ENCODE assay signal across 17 cellular contexts in the genomic region with DNA sequence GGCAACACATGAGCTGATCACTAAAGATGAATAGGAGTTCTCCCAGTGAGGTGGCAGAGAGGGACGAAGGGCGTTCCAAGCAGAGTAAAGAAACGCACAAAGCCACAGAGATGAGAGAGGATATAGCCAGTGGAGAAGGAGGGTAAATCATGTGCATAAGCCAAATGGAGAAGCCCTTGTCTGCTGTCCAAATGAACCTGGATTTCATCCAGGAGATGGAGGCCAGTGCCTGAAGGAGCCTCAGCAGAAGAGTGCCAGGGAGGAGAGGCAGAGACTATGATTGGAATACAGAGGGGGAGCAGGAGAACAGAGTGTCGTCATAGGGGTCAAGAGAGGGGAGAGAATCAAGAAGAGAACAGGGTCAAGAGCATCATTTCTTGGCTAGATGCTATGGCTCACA. TPM values are rescaled to one million over a fixed set of nuclear protein-coding genes. Genes with fewer than 3 reads are reported as not detected.
DNase-seq lines count a peak whose midpoint lies in the region; ATAC-seq and TF ChIP-seq lines count a peak whose summit lies in the region.
"Had no signal": no experiment of that assay in that cellular context is flagged by ENCODE, and none has a peak within 500 bp of the region (broad histone marks: within the 10 kb centered on the region; RNA-seq: fewer than 3 reads in every experiment).

No MANE protein-coding gene starts in this region.

- H3K9me3 Mint-ChIP-seq in T-helper 2 cell treated with Interferon-gamma antibody and Interleukin-4, amounts not matched to agents 5 μg/mL and 100 μg/mL, for 36 hours: no peaks in the 10 kb centered on the region
- peaks cover 9 to 13% (median 12%) of the 10 kb centered on the region in 7 donors for H3K9me3 Mint-ChIP-seq in CD14-positive monocyte
- H3K9me3 Mint-ChIP-seq: H9 had no signal

- no peaks in the 10 kb centered on the region for H3K4me1 Mint-ChIP-seq in T-helper 2 cell treated with Interferon-gamma antibody and Interleukin-4, amounts not matched to agents 5 μg/mL and 100 μg/mL, for 36 hours (ENCODE audit: low read depth)
- H3K4me1 Mint-ChIP-seq in CD14-positive monocyte: peaks cover 8% of the 10 kb centered on the region

- H4K91ac ChIP-seq in IMR-90 (ENCODE audit: insufficient read depth, low read depth, low read length) (no peak overlapping the region; the same call in 1 of the 2 replicates), trophoblast cell (ENCODE audit: low read depth, low read length) (no peak overlapping the region)

- no peak overlapping the region for H3K4me3 Mint-ChIP-seq in T-helper 2 cell treated with Interferon-gamma antibody and Interleukin-4, amounts not matched to agents 5 μg/mL and 100 μg/mL, for 36 hours
- H3K4me3 Mint-ChIP-seq in CD14-positive monocyte: no peak overlapping the region
- H3K4me3 Mint-ChIP-seq: CD8-positive, alpha-beta T cell; H9 had no signal

- no peak for ATAC-seq in IMR-90 (ENCODE audit: low read depth)
- ATAC-seq: CD8-positive, alpha-beta T cell had no signal

- H3K27ac ChIP-seq in IMR-90 (ENCODE audit: insufficient read depth, low read length) (no peak overlapping the region), trophoblast cell (ENCODE audit: low read depth, low read length) (no peak overlapping the region)
- H3K27ac ChIP-seq: C4-2B had no signal

- dilution Hi-C loops in IMR-90 (cut with HindIII; ENCODE audit: low sequenced_read_pairs, unreplicated experiment): no loop called here

- TF ChIP-seq RAD21 in IMR-90 (IDR thresholded peaks at IDR 0.05; ENCODE audit: low read length): no peak

- H3K4me3 ChIP-seq in IMR-90 (ENCODE audit: insufficient read depth, low read depth, low read length) (no peak overlapping the region), trophoblast cell (ENCODE audit: low read depth, low read length) (no peak overlapping the region)

- peaks cover 18% of the 10 kb centered on the region; the same call in 1 of the 2 replicates for H3K9me1 ChIP-seq in IMR-90 (ENCODE audit: insufficient read depth, low read length)

- no TSS peak for BruUV-seq in IMR-90 (replicated peaks; lab: Mats Ljungman, UMichigan)

- POLR2A ChIA-PET in IMR-90 (lab: Charles Lee; ENCODE audit: unreplicated experiment): no interaction called here

- H3K27me3 ChIP-seq in IMR-90 (ENCODE audit: control insufficient read depth, insufficient read depth, low read length) (no peaks in the 10 kb centered on the region), trophoblast cell (ENCODE audit: insufficient read depth, low read length) (no peaks in the 10 kb centered on the region)
- H3K27me3 ChIP-seq: BE2C had no signal

- H3K9me3 ChIP-seq in IMR-90 (ENCODE audit: control insufficient read depth, insufficient read depth, low read length) (no peaks in the 10 kb centered on the region), trophoblast cell (ENCODE audit: insufficient read depth, low read depth, low read length) (peaks cover 3% of the 10 kb centered on the region)
- H3K9me3 ChIP-seq: BE2C had no signal

- TF ChIP-seq POLR2A in IMR-90 (IDR thresholded peaks at IDR 0.05; ENCODE audit: low read depth, low read length): no peak

- in situ Hi-C loops in G401 (cut with HindIII; ENCODE audit: low sequenced_read_pairs) (no loop called here), IMR-90 (cut with MboI; ENCODE audit: low sequenced_read_pairs) (no loop called here)

- H3K23ac ChIP-seq in IMR-90 (ENCODE audit: low read depth, low read length) (no peak overlapping the region), trophoblast cell (ENCODE audit: low read length) (no peak overlapping the region)

- H3K27ac Mint-ChIP-seq in T-helper 2 cell treated with Interferon-gamma antibody and Interleukin-4, amounts not matched to agents 5 μg/mL and 100 μg/mL, for 36 hours: no peak overlapping the region
- peak overlapping the region in 1 of 7 donors; percentile 68 for H3K27ac Mint-ChIP-seq in CD14-positive monocyte
- H3K27ac Mint-ChIP-seq: CD8-positive, alpha-beta T cell; H9 had no signal

- peak overlapping the region; percentile 25 for H2BK12ac ChIP-seq in trophoblast cell (ENCODE audit: low read length)

- TF ChIP-seq CTCF in IMR-90 (conservative IDR thresholded peaks at IDR 0.05; ENCODE audit: low read depth, low read length) (no peak), CD14-positive monocyte (IDR thresholded peaks at IDR 0.05) (no peak)

- H3K4me1 ChIP-seq in IMR-90 (ENCODE audit: control insufficient read depth, insufficient read depth, low read length): peaks cover 26% of the 10 kb centered on the region
- H3K4me1 ChIP-seq in trophoblast cell (ENCODE audit: control insufficient read depth in 1 of 2, insufficient read depth in 2 of 2, low read length in 2 of 2): peaks cover 5 to 19% of the 10 kb centered on the region in 2 experiments

- H2BK20ac ChIP-seq in IMR-90 (ENCODE audit: low read depth, low read length): peak overlapping the region; percentile 33; the same call in 1 of the 2 replicates

- H3K79me1 ChIP-seq in IMR-90 (ENCODE audit: low read depth in 1 of 2, low read length in 2 of 2) (peaks cover 0 to 11% of the 10 kb centered on the region in 2 experiments; a peak in 3 of 4 replicates), trophoblast cell (ENCODE audit: low read length) (peaks cover 11% of the 10 kb centered on the region)

- H3K4ac ChIP-seq in IMR-90 (ENCODE audit: low read depth, low read length): 0 out of 2 replicates have a peak overlapping the region, but pooled peaks have one; percentile 24
- no peak overlapping the region for H3K4ac ChIP-seq in trophoblast cell (ENCODE audit: low read depth, low read length)

- no peak overlapping the region for H4K12ac ChIP-seq in trophoblast cell (ENCODE audit: low read depth, low read length)

- no peak overlapping the region for H2AFZ ChIP-seq in IMR-90 (replicated peaks; ENCODE audit: low read length, poor library complexity)
- H2AFZ ChIP-seq in trophoblast cell (ENCODE audit: insufficient read depth, low read length, poor library complexity): no peak overlapping the region

- H3K27me3 Mint-ChIP-seq in T-helper 2 cell treated with Interferon-gamma antibody and Interleukin-4, amounts not matched to agents 5 μg/mL and 100 μg/mL, for 36 hours (ENCODE audit: low read depth): peaks cover 14% of the 10 kb centered on the region
- H3K27me3 Mint-ChIP-seq in CD14-positive monocyte (ENCODE audit: low read depth in 3 of 3): peaks cover 1 to 6% (median 2%) of the 10 kb centered on the region in 3 donors

- H3K14ac ChIP-seq in IMR-90 (replicated peaks; ENCODE audit: low read depth, low read length) (no peak overlapping the region), trophoblast cell (ENCODE audit: low read length) (no peak overlapping the region)

- H2AK5ac ChIP-seq in IMR-90 (ENCODE audit: low read depth, low read length) (peak overlapping the region; percentile 77), trophoblast cell (ENCODE audit: low read length) (peak overlapping the region; percentile 24)

- CTCF ChIA-PET in IMR-90 (lab: Yijun Ruan, JAX): interaction anchor here (0.7 kb wide), 1 partner anchor 31 kb away, joined by 3 read pairs; no protein-coding TSS in a partner anchor

- DNase-seq in G401 (ENCODE audit: low spot score): peak; percentile 82
- DNase-seq in IMR-90: no peak
- peak; percentile 76 for DNase-seq in cerebellar cortex (ENCODE audit: low spot score)
- no peak for DNase-seq in trophoblast cell
- no peak for DNase-seq in epidermal melanocyte (ENCODE audit: insufficient read length, low spot score)
- DNase-seq in T-helper 2 cell treated with Interferon-gamma antibody and Interleukin-4, amounts not matched to agents 5 μg/mL and 100 μg/mL, for 36 hours (ENCODE audit: low spot score): no peak
- no peak for DNase-seq in CD14-positive monocyte (ENCODE audit: low spot score)
- DNase-seq: BE2C; CD8-positive, alpha-beta T cell; COR-L47; DMS153; DMS79 treated with DMSO at 0.1 percent for 48 hours; EL; GDM1; GOT3; H9 had no signal

- H3K36me3 ChIP-seq in IMR-90 (ENCODE audit: control insufficient read depth, insufficient read depth, low read length) (no peaks in the 10 kb centered on the region), trophoblast cell (ENCODE audit: control insufficient read depth in 1 of 2, insufficient read depth in 2 of 2, low read length in 2 of 2) (no peaks in the 10 kb centered on the region)
- H3K36me3 ChIP-seq: BE2C had no signal

- H2BK15ac ChIP-seq in IMR-90 (ENCODE audit: low read depth, low read length): peak overlapping the region; percentile 55; the same call in 1 of the 3 replicates

- H2AK9ac ChIP-seq in IMR-90 (replicated peaks; ENCODE audit: low read depth, low read length, poor library complexity): no peak overlapping the region

- H3K18ac ChIP-seq in IMR-90 (ENCODE audit: low read depth, low read length) (no peak overlapping the region), trophoblast cell (ENCODE audit: low read length) (no peak overlapping the region)

- intact Hi-C loops in IMR-90 (cut with micrococcal nuclease): no loop called here
- intact Hi-C loops in CD14-positive monocyte (cut with micrococcal nuclease): no loop called here

- WGBS in IMR-90 (ENCODE audit: extremely low coverage in 2 of 2, insufficient read length in 1 of 2), 2 experiments: 95% methylated on average over 4 of the region's 4 CpGs; no CpG with 5 or more reads in 1 of the 2 experiments
- no CpG with 5 or more reads among the region's 4 CpGs for WGBS in trophoblast cell (ENCODE audit: extremely low coverage, insufficient coverage, insufficient read length)

- H2BK5ac ChIP-seq in IMR-90 (ENCODE audit: low read depth, low read length, poor library complexity, severe bottlenecking): no peak overlapping the region
- no peak overlapping the region for H2BK5ac ChIP-seq in trophoblast cell (ENCODE audit: low read depth, low read length, poor library complexity)

- H3K79me2 ChIP-seq in trophoblast cell (ENCODE audit: control insufficient read depth, insufficient read depth, low read length, poor library complexity): no peaks in the 10 kb centered on the region

- H2BK120ac ChIP-seq in IMR-90 (ENCODE audit: low read depth, low read length) (peak overlapping the region; percentile 25; the same call in 1 of the 2 replicates), trophoblast cell (ENCODE audit: insufficient read depth, low read length, poor library complexity) (no peak overlapping the region)

- H4K8ac ChIP-seq in IMR-90 (ENCODE audit: low read depth in 2 of 2, low read length in 2 of 2) (no peak overlapping the region), trophoblast cell (ENCODE audit: low read depth, low read length) (no peak overlapping the region)

- no peaks in the 10 kb centered on the region for H3K36me3 Mint-ChIP-seq in T-helper 2 cell treated with Interferon-gamma antibody and Interleukin-4, amounts not matched to agents 5 μg/mL and 100 μg/mL, for 36 hours (ENCODE audit: low read depth)
- H3K36me3 Mint-ChIP-seq in CD14-positive monocyte: no peaks in the 10 kb centered on the region
- H3K36me3 Mint-ChIP-seq: CD8-positive, alpha-beta T cell had no signal

- H4K5ac ChIP-seq in IMR-90 (ENCODE audit: low read depth, low read length): no peak overlapping the region

- H3K9ac ChIP-seq in IMR-90 (ENCODE audit: low read depth, low read length) (no peak overlapping the region), trophoblast cell (ENCODE audit: low read length) (no peak overlapping the region)

- H3K4me2 ChIP-seq in IMR-90 (ENCODE audit: low read depth, low read length): no peak overlapping the region
- H3K4me2 ChIP-seq in trophoblast cell (ENCODE audit: low read length): no peak overlapping the region

- H4K20me1 ChIP-seq in IMR-90 (ENCODE audit: insufficient read depth, low read length): no peaks in the 10 kb centered on the region

- no peak overlapping the region for H3K56ac ChIP-seq in IMR-90 (ENCODE audit: extremely low read depth, insufficient read depth, low read length)

RNA-seq across cellular contexts. Expression of a gene that starts 27.7 kb away (rescaled TPM):
- 657 and 774 TPM in 2 replicates for total RNA-seq in G401 (2014; rRNA removed; shearing (Covaris generic))
- 290 and 1,344 TPM in 2 replicates for total RNA-seq in IMR-90 (2012; rRNA removed)
- polyA plus RNA-seq in IMR-90 (2012; rRNA removed) (774 and 970 TPM in 2 replicates), CD14-positive monocyte (1,000 to 10,000 TPM; 2,758 to 2,774 TPM)
- 56.0 and 99.9 TPM in 2 replicates for polyA plus RNA-seq in IMR-90 (2012; cell fraction: cytosol; rRNA removed)
- 20.2 and 214 TPM in 2 replicates for polyA plus RNA-seq in IMR-90 (2012; cell fraction: nucleus; rRNA removed; ENCODE audit: low replicate concordance)
- polyA plus RNA-seq in trophoblast cell (2013): 455 and 462 TPM in 2 replicates

RNA-seq across cellular contexts. Expression of a gene that starts 48.9 kb away (rescaled TPM):
- not detected in 2 replicates for total RNA-seq in G401 (2014; rRNA removed; shearing (Covaris generic))
- total RNA-seq in IMR-90 (2012; rRNA removed): 0.18 and 0.28 TPM in 2 replicates
- polyA plus RNA-seq in IMR-90 (2012; rRNA removed) (0.06 and 0.12 TPM in 2 replicates), CD14-positive monocyte (under 1 TPM in 1 of 2 donors, not detected in 1; 0.24 TPM)
- not detected in 2 replicates for polyA plus RNA-seq in IMR-90 (2012; cell fraction: cytosol; rRNA removed)
- 0.18 and 0.49 TPM in 2 replicates for polyA plus RNA-seq in IMR-90 (2012; cell fraction: nucleus; rRNA removed; ENCODE audit: low replicate concordance)
- polyA plus RNA-seq in trophoblast cell (2013): 0.15 TPM in 1 of 2 replicates, not detected in the other

Comparison
In these comparisons a context has a peak if more than half of its experiments do, and no peak if none do; other contexts are left out.
1. DNase-seq: peak in G401 (single experiment) and cerebellar cortex (single experiment); none in IMR-90 (single experiment), trophoblast cell (0 of 2), epidermal melanocyte (single experiment), T-helper 2 cell treated with Interferon-gamma antibody and Interleukin-4, amounts not matched to agents 5 μg/mL and 100 μg/mL, for 36 hours (single experiment) and CD14-positive monocyte (single experiment).